Comparison of ENCODE assay signal across 17 cellular contexts in genomic region chr9:86660146-86660545, GRCh38.
DNase-seq lines count a peak whose midpoint lies in the region; ATAC-seq, FAIRE-seq and TF ChIP-seq lines count a peak whose summit lies in the region.
"Had no signal": no experiment of that assay in that cellular context is flagged by ENCODE, and none has a peak within 500 bp of the region (broad histone marks: within the 10 kb centered on the region; RNA-seq: fewer than 3 reads in every experiment).

No MANE protein-coding gene starts in this region.

- intact Hi-C loops in HepG2 (cut with micrococcal nuclease; ENCODE audit: unreplicated experiment): no loop called here

- no peak for TF ChIP-seq POLR2A in HepG2 (IDR thresholded peaks at IDR 0.05; ENCODE audit: insufficient read depth in 1 of 2, low read depth in 2 of 2, low read length in 2 of 2)

- H3K4me3 ChIP-seq in fibroblast of villous mesenchyme (ENCODE audit: low read depth, low read length) (no peak overlapping the region), HepG2 (replicated peaks in 1 of 3; ENCODE audit: insufficient read depth in 1 of 3, low read depth in 2 of 3, low read length in 3 of 3) (no peak overlapping the region)
- H3K4me3 ChIP-seq: heart left ventricle, transverse colon had no signal

- no peak for FAIRE-seq in HepG2 (lab: Jason Lieb, UNC)
- FAIRE-seq: colon had no signal

- no peak overlapping the region for H3K4me2 ChIP-seq in HepG2 (ENCODE audit: low read depth, low read length)

- no peak for TF ChIP-seq RAD21 in HepG2 (CRISPR knock-in tag; IDR thresholded peaks at IDR 0.05)

- BruUV-seq in HepG2 (replicated peaks; lab: Mats Ljungman, UMichigan): no TSS peak

- no peak overlapping the region for H3K27ac Mint-ChIP-seq in activated naive CD8-positive, alpha-beta T cell
- H3K27ac Mint-ChIP-seq in activated naive CD8-positive, alpha-beta T cell treated with anti-CD3 and anti-CD28 coated beads for 36 hours: no peak overlapping the region
- H3K27ac Mint-ChIP-seq in stimulated activated effector memory CD8-positive, alpha-beta T cell treated with anti-CD3 and anti-CD28 coated beads, Interleukin-12 subunit alpha, Interleukin-12 subunit beta, amount 100 ng/mL, for 72 hours: no peak overlapping the region
- H3K27ac Mint-ChIP-seq: activated T-helper 1 cell treated with anti-CD3 and anti-CD28 coated beads, Interleukin-12 subunit alpha, Interleukin-12 subunit beta, Interleukin-2, Interleukin-4 antibody, amounts not matched to agents 30 ng/mL and 10 ng/mL and 1 ng/mL, durations not matched to agents 14 hours and 24 hours and 36 hours; progenitor cell of endocrine pancreas; WTC11 had no signal

- H3K4me1 Mint-ChIP-seq in activated naive CD8-positive, alpha-beta T cell (ENCODE audit: low read depth): peaks cover 19% of the 10 kb centered on the region
- H3K4me1 Mint-ChIP-seq in activated naive CD8-positive, alpha-beta T cell treated with anti-CD3 and anti-CD28 coated beads for 36 hours: peaks cover 2% of the 10 kb centered on the region
- peaks cover 10% of the 10 kb centered on the region for H3K4me1 Mint-ChIP-seq in stimulated activated effector memory CD8-positive, alpha-beta T cell treated with anti-CD3 and anti-CD28 coated beads, Interleukin-12 subunit alpha, Interleukin-12 subunit beta, amount 100 ng/mL, for 72 hours
- H3K4me1 Mint-ChIP-seq: WTC11 had no signal

- H4K20me1 ChIP-seq in HepG2 (ENCODE audit: insufficient read depth, low read length): 0 out of 2 replicates have a peak, but pooled peaks cover 3% of the 10 kb centered on the region

- H3K9me3 Mint-ChIP-seq in activated naive CD8-positive, alpha-beta T cell (ENCODE audit: low read depth): no peaks in the 10 kb centered on the region
- H3K9me3 Mint-ChIP-seq in activated naive CD8-positive, alpha-beta T cell treated with anti-CD3 and anti-CD28 coated beads for 36 hours: peaks cover 1% of the 10 kb centered on the region
- H3K9me3 Mint-ChIP-seq in stimulated activated effector memory CD8-positive, alpha-beta T cell treated with anti-CD3 and anti-CD28 coated beads, Interleukin-12 subunit alpha, Interleukin-12 subunit beta, amount 100 ng/mL, for 72 hours: no peaks in the 10 kb centered on the region
- H3K9me3 Mint-ChIP-seq: WTC11 had no signal

- WGBS in HepG2 (ENCODE audit: low lambda C conversion rate): 0% methylated on average over 1 of the region's 1 CpG

- CTCF ChIA-PET in HepG2 (lab: Yijun Ruan, JAX; ENCODE audit: low intra/inter-chr PET ratio, low total read pairs): no interaction called here

- no peaks in the 10 kb centered on the region for H3K27me3 Mint-ChIP-seq in activated naive CD8-positive, alpha-beta T cell
- H3K27me3 Mint-ChIP-seq in activated naive CD8-positive, alpha-beta T cell treated with anti-CD3 and anti-CD28 coated beads for 36 hours: peaks cover 3% of the 10 kb centered on the region

- peak overlapping the region; percentile 44 for H3K4me3 Mint-ChIP-seq in activated naive CD8-positive, alpha-beta T cell
- H3K4me3 Mint-ChIP-seq in activated naive CD8-positive, alpha-beta T cell treated with anti-CD3 and anti-CD28 coated beads for 36 hours: no peak overlapping the region
- no peak overlapping the region for H3K4me3 Mint-ChIP-seq in stimulated activated effector memory CD8-positive, alpha-beta T cell treated with anti-CD3 and anti-CD28 coated beads, Interleukin-12 subunit alpha, Interleukin-12 subunit beta, amount 100 ng/mL, for 72 hours
- H3K4me3 Mint-ChIP-seq: activated T-helper 1 cell treated with anti-CD3 and anti-CD28 coated beads, Interleukin-12 subunit alpha, Interleukin-12 subunit beta, Interleukin-2, Interleukin-4 antibody, amounts not matched to agents 30 ng/mL and 10 ng/mL and 1 ng/mL, durations not matched to agents 14 hours and 24 hours and 36 hours; WTC11 had no signal

- in situ Hi-C loops in HepG2 (cut with HindIII; ENCODE audit: extremely low pct_ligation_motif_present, low pct_unique_long_range_greater_than_20kb): no loop called here

- no peaks in the 10 kb centered on the region for H3K9me3 ChIP-seq in HepG2 (ENCODE audit: low read length)
- H3K9me3 ChIP-seq: heart left ventricle, transverse colon had no signal

- no peaks in the 10 kb centered on the region for H3K4me1 ChIP-seq in HepG2 (ENCODE audit: insufficient read depth, low read length)
- H3K4me1 ChIP-seq: transverse colon had no signal

- no peaks in the 10 kb centered on the region for H3K36me3 Mint-ChIP-seq in activated naive CD8-positive, alpha-beta T cell
- no peaks in the 10 kb centered on the region for H3K36me3 Mint-ChIP-seq in activated naive CD8-positive, alpha-beta T cell treated with anti-CD3 and anti-CD28 coated beads for 36 hours
- H3K36me3 Mint-ChIP-seq in stimulated activated effector memory CD8-positive, alpha-beta T cell treated with anti-CD3 and anti-CD28 coated beads, Interleukin-12 subunit alpha, Interleukin-12 subunit beta, amount 100 ng/mL, for 72 hours: no peaks in the 10 kb centered on the region
- H3K36me3 Mint-ChIP-seq: WTC11 had no signal

- TF ChIP-seq CTCF in fibroblast of villous mesenchyme (IDR thresholded peaks at IDR 0.05; ENCODE audit: insufficient read depth, low read depth, low read length): no peak
- no peak for TF ChIP-seq CTCF in HepG2 (CRISPR knock-in tag; IDR thresholded peaks at IDR 0.05)

- peak; percentile 56 for ATAC-seq in stimulated activated effector memory CD8-positive, alpha-beta T cell treated with anti-CD3 and anti-CD28 coated beads, Interleukin-12 subunit alpha, Interleukin-12 subunit beta, amount 100 ng/mL, for 72 hours
- no peak for ATAC-seq in HepG2
- no peak for ATAC-seq in HG03354 (IDR thresholded peaks at IDR 0.05; ENCODE audit: poor library complexity, severe bottlenecking, unreplicated experiment)
- ATAC-seq: heart left ventricle, WTC11 had no signal

- H3K79me2 ChIP-seq in HepG2 (ENCODE audit: insufficient read depth, low read length): no peaks in the 10 kb centered on the region

- POLR2A ChIA-PET in HepG2 (lab: Yijun Ruan, JAX): no interaction called here

- DNase-seq in activated naive CD8-positive, alpha-beta T cell treated with anti-CD3 and anti-CD28 coated beads for 36 hours: no peak
- DNase-seq in SW480 (ENCODE audit: low spot score) (peak; percentile 49), fibroblast of villous mesenchyme (ENCODE audit: low read depth) (peak; percentile 66), HepG2 (ENCODE audit: low spot score) (no peak), NCI-H526 (lab: John Stamatoyannopoulos, UW) (no peak)
- no peak for DNase-seq in stimulated activated effector memory CD8-positive, alpha-beta T cell treated with anti-CD3 and anti-CD28 coated beads, Interleukin-12 subunit alpha, Interleukin-12 subunit beta, amount 100 ng/mL, for 72 hours (ENCODE audit: low spot score in 2 of 2)
- DNase-seq: AML-193, heart left ventricle, NCI-H1417 treated with DMSO at 0.1 percent for 48 hours, NCI-H774, transverse colon had no signal

- H3K27ac ChIP-seq in HepG2 (ENCODE audit: extremely low read length, insufficient read depth, low read length): no peak overlapping the region
- H3K27ac ChIP-seq: heart left ventricle, transverse colon had no signal

- H3K9ac ChIP-seq in HepG2 (ENCODE audit: insufficient read depth, low read depth, low read length): no peak overlapping the region

- TF ChIP-seq EP300 in HepG2 (IDR thresholded peaks at IDR 0.05; ENCODE audit: low read depth in 2 of 2, low read length in 2 of 2) (no peak), HepG2 (CRISPR knock-in tag; IDR thresholded peaks at IDR 0.05; ENCODE audit: borderline replicate concordance) (no peak)

- H3K27me3 ChIP-seq in HepG2 (ENCODE audit: control insufficient read depth in 1 of 2, insufficient read depth in 2 of 2, low read length in 2 of 2): peaks cover 0 to 6% of the 10 kb centered on the region in 2 experiments; a peak in 1 of 5 replicates
- H3K27me3 ChIP-seq: transverse colon had no signal

- no peaks in the 10 kb centered on the region for H3K36me3 ChIP-seq in HepG2 (replicated peaks in 1 of 2; ENCODE audit: control insufficient read depth in 1 of 2, insufficient read depth in 2 of 2, low read length in 2 of 2)
- H3K36me3 ChIP-seq: heart left ventricle, transverse colon had no signal

- no peak overlapping the region for H2AFZ ChIP-seq in HepG2 (ENCODE audit: low read length)

TF ChIP-seq in HepG2, 621 proteins besides CTCF, POLR2A, EP300 and RAD21:
- TF ChIP-seq CREB3 (CRISPR knock-in tag; IDR thresholded peaks at IDR 0.05): no peak
- no peak for TF ChIP-seq HOXA7 (CRISPR knock-in tag; IDR thresholded peaks at IDR 0.05)
- TF ChIP-seq ZNF138 (CRISPR knock-in tag; IDR thresholded peaks at IDR 0.05; ENCODE audit: low read depth): no peak
- no peak for TF ChIP-seq ZNF121 (CRISPR knock-in tag; IDR thresholded peaks at IDR 0.05)
- TF ChIP-seq PAF1 (CRISPR knock-in tag; IDR thresholded peaks at IDR 0.05): no peak
- TF ChIP-seq ZBTB7B (CRISPR knock-in tag; IDR thresholded peaks at IDR 0.05): no peak
- no peak for TF ChIP-seq PAWR (CRISPR knock-in tag; IDR thresholded peaks at IDR 0.05; ENCODE audit: borderline replicate concordance)

Comparison
In these comparisons a context has a peak if more than half of its experiments do, and no peak if none do; other contexts are left out.
1. DNase-seq: peak in SW480 (single experiment) and fibroblast of villous mesenchyme (single experiment); none in activated naive CD8-positive, alpha-beta T cell treated with anti-CD3 and anti-CD28 coated beads for 36 hours (single experiment), stimulated activated effector memory CD8-positive, alpha-beta T cell treated with anti-CD3 and anti-CD28 coated beads, Interleukin-12 subunit alpha, Interleukin-12 subunit beta, amount 100 ng/mL, for 72 hours (0 of 2), HepG2 (single experiment) and NCI-H526 (0 of 2).